Comparison of ENCODE assay signal across 9 cellular contexts in the genomic region with DNA sequence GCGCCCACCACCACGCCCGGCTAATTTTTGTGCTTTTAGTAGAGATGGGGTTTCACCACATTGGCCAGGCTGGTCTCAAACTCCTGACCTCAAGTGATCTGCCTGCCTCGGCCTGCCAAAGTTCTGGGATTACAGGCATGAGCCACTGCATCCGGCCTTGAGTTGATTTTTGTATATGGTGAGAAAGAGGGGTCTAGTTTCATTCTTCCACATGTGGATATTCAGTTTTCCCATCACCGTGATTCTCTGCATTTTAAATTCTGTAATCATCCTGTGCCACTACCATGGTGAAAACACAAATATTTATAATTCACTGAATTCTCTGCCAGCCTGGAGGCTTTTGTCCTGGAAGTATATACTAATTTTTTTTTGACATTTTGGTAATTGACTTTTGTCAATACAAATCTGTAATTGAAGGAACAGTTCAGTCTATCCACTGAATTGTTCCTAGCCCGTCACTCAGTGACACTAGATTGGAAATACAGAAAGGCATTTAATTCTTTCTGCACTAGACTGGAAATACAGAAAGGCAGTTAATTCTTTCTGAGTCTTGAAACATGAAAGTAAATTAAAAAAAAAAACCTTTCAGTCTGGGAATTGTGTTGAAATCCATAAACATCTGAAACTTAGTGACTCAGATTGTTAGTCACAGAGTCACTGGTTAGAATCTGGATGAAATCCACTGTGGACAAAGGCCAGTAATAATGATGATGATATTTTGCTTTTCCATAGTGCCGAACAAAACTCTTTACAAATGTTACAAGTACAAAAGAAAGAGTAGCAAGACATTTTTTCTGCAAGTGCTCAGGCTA. TPM values are rescaled to one million over a fixed set of nuclear protein-coding genes. Genes with fewer than 3 reads are reported as not detected.
DNase-seq lines count a peak whose midpoint lies in the region; ATAC-seq and TF ChIP-seq lines count a peak whose summit lies in the region.
"Had no signal": no experiment of that assay in that cellular context is flagged by ENCODE, and none has a peak within 500 bp of the region (broad histone marks: within the 10 kb centered on the region; RNA-seq: fewer than 3 reads in every experiment).

No MANE protein-coding gene starts in this region.

- no peak for TF ChIP-seq RAD21 in SK-N-SH (IDR thresholded peaks at IDR 0.05; ENCODE audit: low read length)

- no peak for TF ChIP-seq CTCF in SK-N-SH (IDR thresholded peaks at IDR 0.05)

- H3K4me3 Mint-ChIP-seq in CD8-positive, alpha-beta memory T cell: peak overlapping the region in 1 of 7 donors; percentile 29
- H3K4me3 Mint-ChIP-seq in activated naive CD8-positive, alpha-beta T cell treated with anti-CD3 and anti-CD28 coated beads, Interleukin-2, amount 50 U/mL, for 24 hours: no peak overlapping the region
- H3K4me3 Mint-ChIP-seq: CD4-positive, alpha-beta memory T cell had no signal

- H3K9me3 ChIP-seq in SK-N-SH (no peaks in the 10 kb centered on the region), neuronal stem cell (replicated peaks in 1 of 2; ENCODE audit: control insufficient read depth in 2 of 2, insufficient read depth in 1 of 2, low read depth in 1 of 2, low read length in 2 of 2) (no peaks in the 10 kb centered on the region)
- no peaks in the 10 kb centered on the region for H3K9me3 ChIP-seq in CD8-positive, alpha-beta memory T cell (ENCODE audit: low read length)

- H3K36me3 Mint-ChIP-seq in CD8-positive, alpha-beta memory T cell: peaks cover 0 to under 1% (median 0%) of the 10 kb centered on the region in 3 donors
- no peaks in the 10 kb centered on the region for H3K36me3 Mint-ChIP-seq in activated naive CD8-positive, alpha-beta T cell treated with anti-CD3 and anti-CD28 coated beads, Interleukin-2, amount 50 U/mL, for 24 hours (ENCODE audit: low read depth)
- H3K36me3 Mint-ChIP-seq: CD4-positive, alpha-beta memory T cell had no signal

- H3K36me3 ChIP-seq in SK-N-SH (replicated peaks in 1 of 2; ENCODE audit: control insufficient read depth in 1 of 2, insufficient read depth in 2 of 2, low read length in 1 of 2) (no peaks in the 10 kb centered on the region), neuronal stem cell (replicated peaks in 1 of 2; ENCODE audit: control insufficient read depth in 2 of 2, insufficient read depth in 2 of 2, low read length in 2 of 2) (no peaks in the 10 kb centered on the region)
- no peaks in the 10 kb centered on the region for H3K36me3 ChIP-seq in CD8-positive, alpha-beta memory T cell (ENCODE audit: insufficient read depth, low read length)

- no peak overlapping the region for H2BK15ac ChIP-seq in neuronal stem cell (ENCODE audit: low read length)

- H3F3A ChIP-seq in SK-N-SH (replicated peaks; ENCODE audit: insufficient read depth): peaks cover 19% of the 10 kb centered on the region

- H3K4me1 Mint-ChIP-seq in CD8-positive, alpha-beta memory T cell: peaks cover 5 to 13% (median 8%) of the 10 kb centered on the region in 3 donors
- H3K4me1 Mint-ChIP-seq in activated naive CD8-positive, alpha-beta T cell treated with anti-CD3 and anti-CD28 coated beads, Interleukin-2, amount 50 U/mL, for 24 hours: peaks cover 11% of the 10 kb centered on the region

- no peak overlapping the region for H2BK120ac ChIP-seq in neuronal stem cell (ENCODE audit: low read depth, low read length)

- H3K79me2 ChIP-seq in SK-N-SH (ENCODE audit: insufficient read depth): no peaks in the 10 kb centered on the region

- H3K23ac ChIP-seq in neuronal stem cell (ENCODE audit: low read depth, low read length, poor library complexity): no peak overlapping the region

- no peak overlapping the region for H3K18ac ChIP-seq in neuronal stem cell (ENCODE audit: low read length)

- H3K27ac ChIP-seq in SK-N-SH (ENCODE audit: low read depth in 2 of 2, low read length in 1 of 2) (peak overlapping the region; percentile 58 to 95; a peak in 3 of 4 replicates), neuronal stem cell (replicated peaks; ENCODE audit: low read length) (no peak overlapping the region)
- no peak overlapping the region for H3K27ac ChIP-seq in CD8-positive, alpha-beta memory T cell (ENCODE audit: low read depth, low read length)

- H2AFZ ChIP-seq in SK-N-SH (ENCODE audit: low read depth) (peak overlapping the region; percentile 66; the same call in 1 of the 2 replicates), neuronal stem cell (ENCODE audit: low read length) (peak overlapping the region; percentile 72)

- H3K4me2 ChIP-seq in SK-N-SH (peak overlapping the region; percentile 48; the same call in 1 of the 2 replicates), neuronal stem cell (ENCODE audit: insufficient read depth, low read length, poor library complexity, severe bottlenecking) (no peak overlapping the region)

- no peak for ATAC-seq in activated naive CD8-positive, alpha-beta T cell treated with anti-CD3 and anti-CD28 coated beads, Interleukin-2, amount 50 U/mL, for 24 hours

- no peak overlapping the region for H3K14ac ChIP-seq in neuronal stem cell (ENCODE audit: low read length)

- no peak overlapping the region for H4K8ac ChIP-seq in neuronal stem cell (ENCODE audit: low read depth, low read length)

- no peak overlapping the region for H4K91ac ChIP-seq in neuronal stem cell (ENCODE audit: low read depth, low read length, poor library complexity)

- H3K27me3 Mint-ChIP-seq in CD8-positive, alpha-beta memory T cell: peaks cover 0 to 2% of the 10 kb centered on the region in 2 donors
- peaks cover 2% of the 10 kb centered on the region for H3K27me3 Mint-ChIP-seq in activated naive CD8-positive, alpha-beta T cell treated with anti-CD3 and anti-CD28 coated beads, Interleukin-2, amount 50 U/mL, for 24 hours
- H3K27me3 Mint-ChIP-seq: CD4-positive, alpha-beta memory T cell had no signal

- no peaks in the 10 kb centered on the region for H3K27me3 ChIP-seq in SK-N-SH (ENCODE audit: insufficient read depth)
- H3K27me3 ChIP-seq in neuronal stem cell (ENCODE audit: control insufficient read depth in 3 of 3, insufficient read depth in 3 of 3, low read depth in 1 of 3, low read length in 3 of 3): no peaks in the 10 kb centered on the region
- no peaks in the 10 kb centered on the region for H3K27me3 ChIP-seq in CD8-positive, alpha-beta memory T cell (ENCODE audit: insufficient read depth, low read length, poor library complexity, severe bottlenecking)

- CTCF ChIA-PET in SK-N-SH (lab: Yijun Ruan, JAX): no interaction called here
- CTCF ChIA-PET in CD8-positive, alpha-beta memory T cell (lab: Charles Lee): no interaction called here

- no peak overlapping the region for H3K4ac ChIP-seq in neuronal stem cell (ENCODE audit: low read length)

- H2BK5ac ChIP-seq in neuronal stem cell (ENCODE audit: low read length): no peak overlapping the region

- H3K79me1 ChIP-seq in neuronal stem cell (ENCODE audit: low read depth, low read length): no peaks in the 10 kb centered on the region

- H3K9me2 ChIP-seq in SK-N-SH: no peaks in the 10 kb centered on the region

- H4K20me1 ChIP-seq in SK-N-SH (ENCODE audit: insufficient read depth): no peaks in the 10 kb centered on the region

- no peaks in the 10 kb centered on the region for H3K9me3 Mint-ChIP-seq in CD8-positive, alpha-beta memory T cell
- H3K9me3 Mint-ChIP-seq in activated naive CD8-positive, alpha-beta T cell treated with anti-CD3 and anti-CD28 coated beads, Interleukin-2, amount 50 U/mL, for 24 hours: no peaks in the 10 kb centered on the region
- H3K9me3 Mint-ChIP-seq: CD4-positive, alpha-beta memory T cell had no signal

- H3K27ac Mint-ChIP-seq in CD8-positive, alpha-beta memory T cell: no peak overlapping the region
- H3K27ac Mint-ChIP-seq in activated naive CD8-positive, alpha-beta T cell treated with anti-CD3 and anti-CD28 coated beads, Interleukin-2, amount 50 U/mL, for 24 hours: no peak overlapping the region

- TF ChIP-seq EP300 in SK-N-SH (IDR thresholded peaks at IDR 0.05; ENCODE audit: borderline replicate concordance in 1 of 2, low read depth in 1 of 2, low read length in 1 of 2): peak in 1 of 2 experiments; percentile 81; a peak in 2 of 4 replicates

- DNase-seq in AG08395 (ENCODE audit: low spot score) (peak; percentile 82), SK-N-SH (no peak), fibroblast of peridontal ligament (ENCODE audit: extremely low read depth) (peak; percentile 99), neuronal stem cell (ENCODE audit: low spot score) (no peak), posterior vena cava (ENCODE audit: low spot score) (no peak), cerebellar nuclear complex (lab: John Stamatoyannopoulos, UW) (no peak)
- DNase-seq in CD8-positive, alpha-beta memory T cell: no peak
- no peak for DNase-seq in activated naive CD8-positive, alpha-beta T cell treated with anti-CD3 and anti-CD28 coated beads, Interleukin-2, amount 50 U/mL, for 24 hours
- DNase-seq: CD4-positive, alpha-beta memory T cell had no signal

- H3K9ac ChIP-seq in SK-N-SH (peak overlapping the region; percentile 63; the same call in 1 of the 2 replicates), neuronal stem cell (ENCODE audit: low read depth, low read length, poor library complexity) (no peak overlapping the region)

- H3K4me3 ChIP-seq in SK-N-SH (ENCODE audit: low read depth in 2 of 2, low read length in 1 of 2) (no peak overlapping the region), neuronal stem cell (ENCODE audit: low read length in 2 of 2) (no peak overlapping the region)
- H3K4me3 ChIP-seq in CD8-positive, alpha-beta memory T cell (ENCODE audit: low read length): no peak overlapping the region

- peaks cover 10 to 15% of the 10 kb centered on the region in 2 experiments for H3K4me1 ChIP-seq in SK-N-SH (ENCODE audit: control insufficient read depth in 1 of 2, insufficient read depth in 2 of 2, low read depth in 1 of 2, low read length in 1 of 2)
- peaks cover 3 to 28% of the 10 kb centered on the region in 2 donors for H3K4me1 ChIP-seq in neuronal stem cell (ENCODE audit: control insufficient read depth in 2 of 2, insufficient read depth in 1 of 2, low read depth in 1 of 2, low read length in 2 of 2)
- peaks cover 7% of the 10 kb centered on the region for H3K4me1 ChIP-seq in CD8-positive, alpha-beta memory T cell (ENCODE audit: insufficient read depth, low read length)

- intact Hi-C loops in posterior vena cava (cut with DNase I): loop anchor here (10.0 kb wide), 2 partner anchors 53 to 233 kb away; partner anchors contain the start of gene ARHGAP21 (in 1 of the 2)

- H2AK5ac ChIP-seq in neuronal stem cell (ENCODE audit: low read depth, low read length): no peak overlapping the region

- H2BK12ac ChIP-seq in neuronal stem cell (ENCODE audit: low read length): no peak overlapping the region

- POLR2A ChIA-PET in SK-N-SH (lab: Yijun Ruan, JAX): no interaction called here
- POLR2A ChIA-PET in CD8-positive, alpha-beta memory T cell (lab: Charles Lee): no interaction called here

- WGBS in SK-N-SH (ENCODE audit: low lambda C conversion rate): 67% methylated on average over 8 of the region's 8 CpGs
- no CpG with 5 or more reads among the region's 8 CpGs for WGBS in neuronal stem cell (ENCODE audit: extremely low coverage in 2 of 2, insufficient read length in 2 of 2, insufficient replicate concordance in 1 of 2), 2 donors

RNA-seq across cellular contexts. Expression of gene PRTFDC1, which starts 5.4 kb away (rescaled TPM):
- polyA plus RNA-seq in SK-N-SH (2012; rRNA removed): 6.6 and 8.1 TPM in 2 replicates
- polyA plus RNA-seq in SK-N-SH (2012; cell fraction: cytosol; rRNA removed): 10.8 and 12.0 TPM in 2 replicates
- polyA plus RNA-seq in SK-N-SH (2012; cell fraction: nucleus; rRNA removed): 5.0 and 9.9 TPM in 2 replicates
- 17.2 TPM for polyA plus RNA-seq in neuronal stem cell (2013, experiment 1 of 2)
- 17.0 TPM for polyA plus RNA-seq in neuronal stem cell (2013, experiment 2 of 2)
- total RNA-seq in posterior vena cava: 10 to 100 TPM in 1 of 2 donors, 1 to 10 TPM in 1; 7.2 to 14.4 TPM
- 1 to 10 TPM; 1.5 to 1.6 TPM for total RNA-seq in CD8-positive, alpha-beta memory T cell
- 1.3 TPM for polyA plus RNA-seq in CD8-positive, alpha-beta memory T cell

RNA-seq across cellular contexts. Expression of gene ENKUR, which starts 58.1 kb away (rescaled TPM):
- 0.06 and 0.13 TPM in 2 replicates for polyA plus RNA-seq in SK-N-SH (2012; rRNA removed)
- polyA plus RNA-seq in SK-N-SH (2012; cell fraction: cytosol; rRNA removed): 0.14 and 0.26 TPM in 2 replicates
- polyA plus RNA-seq in SK-N-SH (2012; cell fraction: nucleus; rRNA removed): 0.02 and 0.20 TPM in 2 replicates
- 0.85 TPM for polyA plus RNA-seq in neuronal stem cell (2013, experiment 1 of 2)
- 0.89 TPM for polyA plus RNA-seq in neuronal stem cell (2013, experiment 2 of 2)
- total RNA-seq in posterior vena cava: not detected
- total RNA-seq in CD8-positive, alpha-beta memory T cell: not detected
- polyA plus RNA-seq in CD8-positive, alpha-beta memory T cell: not detected
- total RNA-seq: CD4-positive, alpha-beta memory T cell had no signal
- polyA plus RNA-seq: CD4-positive, alpha-beta memory T cell had no signal

RNA-seq across cellular contexts. Expression of gene THNSL1, which starts 58.6 kb away (rescaled TPM):
- polyA plus RNA-seq in SK-N-SH (2012; rRNA removed): 1.3 and 1.9 TPM in 2 replicates
- polyA plus RNA-seq in SK-N-SH (2012; cell fraction: cytosol; rRNA removed): 2.2 and 2.7 TPM in 2 replicates
- polyA plus RNA-seq in SK-N-SH (2012; cell fraction: nucleus; rRNA removed): 0.66 and 1.3 TPM in 2 replicates
- 5.7 TPM for polyA plus RNA-seq in neuronal stem cell (2013, experiment 1 of 2)
- 5.5 TPM for polyA plus RNA-seq in neuronal stem cell (2013, experiment 2 of 2)
- total RNA-seq in posterior vena cava: 1 to 10 TPM; 1.9 to 2.1 TPM
- total RNA-seq in CD8-positive, alpha-beta memory T cell: 10 to 100 TPM in 1 of 2 experiments, 1 to 10 TPM in 1; 9.5 to 10.6 TPM
- polyA plus RNA-seq in CD8-positive, alpha-beta memory T cell: 4.1 TPM

Comparison
In these comparisons a context has a peak if more than half of its experiments do, and no peak if none do; other contexts are left out.
1. DNase-seq: peak in AG08395 (single experiment) and fibroblast of peridontal ligament (single experiment); none in SK-N-SH (single experiment), neuronal stem cell (single experiment), posterior vena cava (single experiment), cerebellar nuclear complex (0 of 2), CD8-positive, alpha-beta memory T cell (0 of 5) and activated naive CD8-positive, alpha-beta T cell treated with anti-CD3 and anti-CD28 coated beads, Interleukin-2, amount 50 U/mL, for 24 hours (single experiment).
2. H3K27ac ChIP-seq: peak in SK-N-SH (2 of 2); none in neuronal stem cell (single experiment) and CD8-positive, alpha-beta memory T cell (single experiment).